27 cellular contexts compared by ENCODE assay signal in the genomic region with DNA sequence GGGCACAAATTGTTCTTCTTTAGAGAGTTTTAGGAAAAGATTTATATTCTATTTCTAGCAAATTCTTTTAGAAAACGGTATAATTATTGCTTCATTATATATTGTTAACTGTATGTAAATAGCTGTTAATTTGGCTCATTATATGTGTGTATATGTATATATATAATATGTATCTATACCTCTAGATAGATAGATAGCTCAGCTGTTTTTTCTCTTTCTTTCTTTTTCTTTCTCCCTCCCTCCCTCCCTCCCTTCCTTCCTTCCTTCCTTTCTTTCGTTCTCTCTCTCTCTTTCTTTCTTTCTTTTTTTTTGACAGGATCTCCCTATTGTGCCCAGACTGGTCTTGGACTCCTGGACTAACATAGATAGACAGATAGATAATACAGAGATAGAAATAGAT.
"Had no signal": no experiment of that assay in that cellular context is flagged by ENCODE, and none has a peak within 500 bp of the region (broad histone marks: within the 10 kb centered on the region; RNA-seq: fewer than 3 reads in every experiment).

No MANE protein-coding gene starts in this region.

- H3K4me1 ChIP-seq: colonic mucosa, esophagus muscularis mucosa, esophagus squamous epithelium, foreskin keratinocyte, gastrocnemius medialis, gastroesophageal sphincter, heart left ventricle, heart right ventricle had no signal

- H3K27me3 ChIP-seq: colonic mucosa, dorsolateral prefrontal cortex, esophagus muscularis mucosa, esophagus squamous epithelium, foreskin keratinocyte, gastrocnemius medialis, gastroesophageal sphincter, heart left ventricle, heart right ventricle had no signal

- H3K36me3 ChIP-seq: colonic mucosa, esophagus muscularis mucosa, esophagus squamous epithelium, gastrocnemius medialis, gastroesophageal sphincter, heart left ventricle, heart right ventricle had no signal

- ATAC-seq: effector memory CD8-positive, alpha-beta T cell; esophagus mucosa; foreskin keratinocyte; gastrocnemius medialis; gastroesophageal sphincter; heart left ventricle; heart right ventricle had no signal

- FAIRE-seq: endometrium, endothelial cell of umbilical vein, frontal cortex had no signal

- H3K9me3 ChIP-seq: colonic mucosa, esophagus muscularis mucosa, esophagus squamous epithelium, gastrocnemius medialis, gastroesophageal sphincter, heart left ventricle, heart right ventricle had no signal

- H3K27ac ChIP-seq: colonic mucosa, coronary artery, dorsolateral prefrontal cortex, epithelial cell of prostate, esophagus muscularis mucosa, esophagus squamous epithelium, foreskin keratinocyte, gastrocnemius medialis, gastroesophageal sphincter, heart left ventricle, heart right ventricle had no signal

- DNase-seq: colonic mucosa; cortex of kidney; dermis blood vessel endothelial cell; dorsolateral prefrontal cortex; effector CD4-positive, alpha-beta T cell; effector CD8-positive, alpha-beta T cell; effector memory CD4-positive, alpha-beta T cell; effector memory CD8-positive, alpha-beta T cell; endodermal cell; erythroblast; esophagus squamous epithelium; foreskin fibroblast; foreskin keratinocyte; foreskin melanocyte; gastrocnemius medialis; glutamatergic neuron; head of caudate nucleus; heart left ventricle; heart right ventricle had no signal

- H3K4me3 ChIP-seq: colonic mucosa, coronary artery, dorsolateral prefrontal cortex, esophagus muscularis mucosa, esophagus squamous epithelium, gastrocnemius medialis, gastroesophageal sphincter, heart left ventricle, heart right ventricle had no signal
